ENCODE assay signal across 9 cellular contexts in genomic region chr1:58155418-58156123, GRCh38.
DNase-seq lines count a peak whose midpoint lies in the region; ATAC-seq and TF ChIP-seq lines count a peak whose summit lies in the region.
"Had no signal": no experiment of that assay in that cellular context is flagged by ENCODE, and none has a peak within 500 bp of the region (broad histone marks: within the 10 kb centered on the region; RNA-seq: fewer than 3 reads in every experiment).

No MANE protein-coding gene starts in this region.

- ATAC-seq in GM21786 (IDR thresholded peaks at IDR 0.05; ENCODE audit: unreplicated experiment) (peak; percentile 41), HG03139 (IDR thresholded peaks at IDR 0.05; ENCODE audit: unreplicated experiment) (no peak)
- ATAC-seq in activated CD4-positive, CD25-positive, alpha-beta regulatory T cell treated with anti-CD3 and anti-CD28 coated beads, Interleukin-2, amount 50 U/mL, for 24 hours: no peak

- no peaks in the 10 kb centered on the region for H3K9me3 Mint-ChIP-seq in Calu3 (ENCODE audit: low read depth, unreplicated experiment)
- H3K9me3 Mint-ChIP-seq: activated naive CD8-positive, alpha-beta T cell treated with anti-CD3 and anti-CD28 coated beads, Interleukin-2, amount 10 ng/mL, durations not matched to agents 7 days and 5 days had no signal

- TF ChIP-seq CTCF in Calu3 (IDR thresholded peaks at IDR 0.05; ENCODE audit: unreplicated experiment) (peak; percentile 31), foreskin fibroblast (IDR thresholded peaks at IDR 0.05; ENCODE audit: low read depth, low read length) (peak; percentile 29)

- CTCF ChIA-PET in Calu3 (lab: Charles Lee): no interaction called here

- H3K27ac Mint-ChIP-seq in Calu3 (ENCODE audit: unreplicated experiment): no peak overlapping the region
- H3K27ac Mint-ChIP-seq: activated naive CD8-positive, alpha-beta T cell treated with anti-CD3 and anti-CD28 coated beads, Interleukin-2, amount 10 ng/mL, durations not matched to agents 7 days and 5 days had no signal

- no peaks in the 10 kb centered on the region for H3K4me1 Mint-ChIP-seq in Calu3 (ENCODE audit: low read depth, unreplicated experiment)
- H3K4me1 Mint-ChIP-seq: activated naive CD8-positive, alpha-beta T cell treated with anti-CD3 and anti-CD28 coated beads, Interleukin-2, amount 10 ng/mL, durations not matched to agents 7 days and 5 days had no signal

- H3K4me3 Mint-ChIP-seq in Calu3 (ENCODE audit: low read depth, unreplicated experiment): no peak overlapping the region
- H3K4me3 Mint-ChIP-seq: activated naive CD8-positive, alpha-beta T cell treated with anti-CD3 and anti-CD28 coated beads, Interleukin-2, amount 10 ng/mL, durations not matched to agents 7 days and 5 days had no signal

- peak; percentile 10 for DNase-seq in Calu3
- peak; percentile 41 to 53 for DNase-seq in NOMO-1 (lab: John Stamatoyannopoulos, UW; ENCODE audit: unreplicated experiment in 2 of 2)
- no peak for DNase-seq in foreskin fibroblast
- no peak for DNase-seq in amygdala (lab: John Stamatoyannopoulos, UW)
- no peak for DNase-seq in activated T-cell treated with anti-CD3 and anti-CD28 coated beads, Interleukin-2, amount 50 U/mL, for 48 hours
- DNase-seq: activated naive CD8-positive, alpha-beta T cell treated with anti-CD3 and anti-CD28 coated beads, Interleukin-2, amount 10 ng/mL, durations not matched to agents 7 days and 5 days had no signal

- H3K27me3 Mint-ChIP-seq in Calu3 (ENCODE audit: unreplicated experiment): peaks cover 27% of the 10 kb centered on the region
- H3K27me3 Mint-ChIP-seq: activated naive CD8-positive, alpha-beta T cell treated with anti-CD3 and anti-CD28 coated beads, Interleukin-2, amount 10 ng/mL, durations not matched to agents 7 days and 5 days had no signal

- no peak overlapping the region for H3K4me3 ChIP-seq in foreskin fibroblast (ENCODE audit: low read depth in 1 of 2, low read length in 2 of 2)

- intact Hi-C loops in Calu3 (cut with micrococcal nuclease; ENCODE audit: unreplicated experiment): no loop called here

- H3K36me3 Mint-ChIP-seq in Calu3 (ENCODE audit: insufficient read depth, unreplicated experiment): no peaks in the 10 kb centered on the region
- H3K36me3 Mint-ChIP-seq: activated naive CD8-positive, alpha-beta T cell treated with anti-CD3 and anti-CD28 coated beads, Interleukin-2, amount 10 ng/mL, durations not matched to agents 7 days and 5 days had no signal

- BruUV-seq in Calu3 (replicated peaks; lab: Mats Ljungman, UMichigan): no TSS peak

Comparison
In these comparisons a context has a peak if more than half of its experiments do, and no peak if none do; other contexts are left out.
1. DNase-seq: peak in Calu3 (single experiment) and NOMO-1 (2 of 2); none in foreskin fibroblast (0 of 2), amygdala (0 of 56) and activated T-cell treated with anti-CD3 and anti-CD28 coated beads, Interleukin-2, amount 50 U/mL, for 48 hours (0 of 2).